In the genomic region with DNA sequence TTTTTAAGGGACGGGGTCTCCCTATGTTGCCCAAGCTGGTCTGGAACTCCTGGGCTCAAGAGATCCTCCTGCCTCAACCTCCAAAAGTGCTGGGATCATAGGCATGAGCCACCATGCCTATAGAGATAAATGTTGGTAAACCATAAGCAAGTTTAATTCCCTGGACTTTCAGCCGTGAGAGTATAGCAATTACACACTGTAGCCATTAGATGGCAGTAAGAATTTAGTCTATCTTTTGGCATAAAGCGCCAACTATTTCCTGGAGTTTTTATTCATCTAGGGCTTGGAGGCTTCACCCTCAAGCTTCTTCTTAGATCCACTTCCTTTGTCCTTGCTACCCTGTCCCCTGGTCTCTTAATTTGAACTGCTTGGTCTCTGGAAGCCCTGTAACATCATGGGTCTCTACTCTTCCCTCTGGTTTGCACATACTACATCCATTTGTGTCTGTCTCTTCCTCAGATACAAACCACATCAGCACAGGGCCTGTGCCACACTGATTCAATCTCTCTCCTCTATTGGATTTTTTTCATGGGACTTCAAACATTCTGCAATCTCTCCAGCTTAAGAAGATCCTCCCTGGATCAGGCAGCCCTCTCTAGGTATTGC, we compare ENCODE assay signal across 8 cellular contexts. TPM values are rescaled to one million over a fixed set of nuclear protein-coding genes. Genes with fewer than 3 reads are reported as not detected.
DNase-seq lines count a peak whose midpoint lies in the region; ATAC-seq and TF ChIP-seq lines count a peak whose summit lies in the region.

No MANE protein-coding gene starts in this region.

- H3K4me3 Mint-ChIP-seq in Calu3 (ENCODE audit: low read depth, unreplicated experiment): no peak overlapping the region

- intact Hi-C loops in Calu3 (cut with micrococcal nuclease; ENCODE audit: unreplicated experiment): loop anchor here (1.0 to 5.0 kb wide), 2 partner anchors 94 to 199 kb away; a partner anchor contains a TSS
- intact Hi-C loops in spleen (cut with DNase I; ENCODE audit: low total_unique reads): loop anchor here (5.0 kb wide), 1 partner anchor 94 kb away; a partner anchor contains a TSS

- 19 to 27% (median 24%) methylated on average over 3 of the region's 3 CpGs for WGBS in spleen, 5 donors

- H3K36me3 Mint-ChIP-seq in Calu3 (ENCODE audit: insufficient read depth, unreplicated experiment): no peaks in the 10 kb centered on the region

- H3K27me3 Mint-ChIP-seq in Calu3 (ENCODE audit: unreplicated experiment): peaks cover 26% of the 10 kb centered on the region

- ATAC-seq in GM19025 (IDR thresholded peaks at IDR 0.05; ENCODE audit: low read depth, unreplicated experiment) (peak; percentile 59), HG03095 (IDR thresholded peaks at IDR 0.05; ENCODE audit: unreplicated experiment) (peak; percentile 52)

- H3K27ac Mint-ChIP-seq in Calu3 (ENCODE audit: unreplicated experiment): peak overlapping the region; percentile 15

- no TSS peak for BruUV-seq in Calu3 (replicated peaks; lab: Mats Ljungman, UMichigan)

- CTCF ChIA-PET in Calu3 (lab: Charles Lee): interaction anchor here (1.0 to 2.2 kb wide), 4 partner anchors 12 to 207 kb away, joined by 3 to 37 read pairs (median 8); a partner anchor contains a TSS

- H3K9me3 ChIP-seq in spleen: peaks cover 0 to 6% (median 0%) of the 10 kb centered on the region in 8 donors

- peaks cover 2% of the 10 kb centered on the region for H3K9me3 Mint-ChIP-seq in Calu3 (ENCODE audit: low read depth, unreplicated experiment)

- H3K27ac ChIP-seq in spleen (no peak overlapping the region), substantia nigra (ENCODE audit: low read depth, low read length, poor library complexity, severe bottlenecking) (no peak overlapping the region)

- TF ChIP-seq POLR2A in spleen (IDR thresholded peaks at IDR 0.05): no peak

- no peaks in the 10 kb centered on the region for H3K27me3 ChIP-seq in spleen (replicated peaks in 1 of 7)

- no peaks in the 10 kb centered on the region for H3K36me3 ChIP-seq in spleen

- peaks cover 0 to 11% (median 6%) of the 10 kb centered on the region in 6 donors for H3K4me1 ChIP-seq in spleen

- peak; percentile 38 for TF ChIP-seq CTCF in Calu3 (IDR thresholded peaks at IDR 0.05; ENCODE audit: unreplicated experiment)
- peak; percentile 35 to 74 (median 58) for TF ChIP-seq CTCF in spleen (IDR thresholded peaks at IDR 0.05 in 8 of 11, conservative IDR thresholded peaks at IDR 0.05 in 3 of 11)

- H3K4me1 Mint-ChIP-seq in Calu3 (ENCODE audit: low read depth, unreplicated experiment): peaks cover 23% of the 10 kb centered on the region

- no peak overlapping the region for H3K4me3 ChIP-seq in spleen

- no peak for DNase-seq in Calu3
- peak; percentile 65 for DNase-seq in NCI-H2227 (lab: John Stamatoyannopoulos, UW; ENCODE audit: unreplicated experiment)
- DNase-seq in amniotic epithelial cell (ENCODE audit: low read depth): peak; percentile 62
- peak; percentile 43 for DNase-seq in hepatic stellate cell (ENCODE audit: low spot score)
- no peak for DNase-seq in spleen
- no peak for DNase-seq in substantia nigra (lab: John Stamatoyannopoulos, UW)

RNA-seq across cellular contexts. Expression of a gene that starts 38.2 kb away (rescaled TPM):
- total RNA-seq in Calu3 (2022) (not detected in 2 replicates), spleen (not detected)
- not detected for polyA plus RNA-seq in spleen

RNA-seq across cellular contexts. Expression of a gene that starts 48.7 kb away (rescaled TPM):
- not detected in 2 replicates for total RNA-seq in Calu3 (2022)
- total RNA-seq in spleen: not detected
- not detected for polyA plus RNA-seq in spleen

Comparison
In these comparisons a context has a peak if more than half of its experiments do, and no peak if none do; other contexts are left out.
1. DNase-seq: peak in NCI-H2227 (single experiment), amniotic epithelial cell (single experiment) and hepatic stellate cell (single experiment); none in Calu3 (single experiment), spleen (single experiment) and substantia nigra (0 of 49).